ENCODE assay signal across 12 cellular contexts in the genomic region with DNA sequence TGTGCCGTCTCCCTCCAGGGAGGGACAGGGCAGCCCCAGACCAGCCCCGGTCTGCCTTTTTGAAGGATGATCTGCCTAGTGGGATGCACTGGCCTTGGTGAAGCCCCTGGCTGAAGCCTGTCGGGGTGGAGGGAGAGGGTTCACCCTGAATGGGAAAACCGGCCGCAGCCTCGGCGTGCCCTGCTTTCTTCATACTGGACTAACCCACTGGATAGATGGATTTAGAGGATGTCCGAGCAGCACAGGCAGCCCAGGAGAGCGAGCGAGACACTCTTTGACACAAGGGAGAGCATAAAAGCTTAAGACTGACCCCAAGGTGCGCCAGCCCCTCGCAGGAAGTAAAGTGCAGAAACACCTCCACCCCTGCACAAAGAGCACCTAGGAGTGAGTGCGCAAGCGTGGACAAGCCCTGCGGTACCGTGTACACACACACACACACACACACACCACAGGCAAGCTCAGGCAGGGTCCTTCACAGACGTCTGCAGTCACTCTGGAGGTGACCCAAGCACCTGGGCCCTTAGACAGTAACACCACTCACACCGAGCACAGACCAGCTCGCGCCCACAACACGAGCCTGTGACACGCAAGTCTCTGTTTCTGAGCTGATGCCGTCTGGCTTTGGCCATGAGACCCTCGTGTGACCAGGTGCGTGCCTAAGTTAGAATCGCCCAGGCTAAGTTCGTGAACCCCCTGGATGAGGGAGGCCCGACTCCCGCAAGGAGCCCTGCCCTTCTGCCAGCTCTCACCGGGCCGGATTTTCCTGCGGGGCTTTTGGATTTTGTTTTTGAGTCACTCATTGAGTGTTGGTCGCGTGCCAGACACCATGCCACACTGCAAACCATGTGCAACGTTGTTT. TPM values are rescaled to one million over a fixed set of nuclear protein-coding genes. Genes with fewer than 3 reads are reported as not detected.
DNase-seq lines count a peak whose midpoint lies in the region; ATAC-seq, FAIRE-seq and TF ChIP-seq lines count a peak whose summit lies in the region.
"Had no signal": no experiment of that assay in that cellular context is flagged by ENCODE, and none has a peak within 500 bp of the region (broad histone marks: within the 10 kb centered on the region; RNA-seq: fewer than 3 reads in every experiment).

No MANE protein-coding gene starts in this region.

- no peak overlapping the region for H3K18ac ChIP-seq in H1 (ENCODE audit: extremely low read depth, low read length)

- no peak overlapping the region for H3K9ac ChIP-seq in H1 (replicated peaks in 1 of 4; ENCODE audit: extremely low read depth in 1 of 4, low read depth in 3 of 4, low read length in 3 of 4)
- H3K9ac ChIP-seq: neural progenitor cell had no signal

- peaks cover 4 to 13% (median 4%) of the 10 kb centered on the region in 3 donors for H3K36me3 Mint-ChIP-seq in immature natural killer cell

- H3K4me2 ChIP-seq in H1 (ENCODE audit: insufficient read depth in 1 of 2, low read depth in 2 of 2, low read length in 2 of 2) = no peak overlapping the region
- H3K4me2 ChIP-seq: neural progenitor cell had no signal

- DNase-seq in right atrium auricular region (ENCODE audit: low spot score) (no peak), cardiac septum (ENCODE audit: low spot score) (no peak), H1 (ENCODE audit: low read depth in 1 of 2, low spot score in 2 of 2) (no peak), immature natural killer cell (no peak), T-helper 1 cell (no peak)
- no peak for DNase-seq in stimulated activated naive CD8-positive, alpha-beta T cell treated with anti-CD3 and anti-CD28 coated beads, Interleukin-15, Interleukin-2, amounts not matched to agents 100 U/mL and 50 U/mL, for 24 hours
- no peak for DNase-seq in activated T-cell treated with anti-CD3 and anti-CD28 coated beads, Interleukin-2, amount 50 U/mL, for 1 hour
- DNase-seq: activated naive CD4-positive, alpha-beta T cell treated with anti-CD3 and anti-CD28 coated beads, Interleukin-2, amount 50 U/mL, for 16 hours; tibial artery had no signal

- H3K27me3 Mint-ChIP-seq in immature natural killer cell (ENCODE audit: low read depth in 3 of 3) = peaks cover 0 to 3% (median under 1%) of the 10 kb centered on the region in 3 donors

- no peak for TF ChIP-seq RAD21 in H1 (IDR thresholded peaks at IDR 0.05 in 1 of 2, conservative IDR thresholded peaks at IDR 0.05 in 1 of 2; ENCODE audit: low read depth in 2 of 2, low read length in 2 of 2)

- no peaks in the 10 kb centered on the region for H3K27me3 ChIP-seq in right atrium auricular region
- no peaks in the 10 kb centered on the region for H3K27me3 ChIP-seq in H1 (replicated peaks in 1 of 4; ENCODE audit: control insufficient read depth in 3 of 4, extremely low read depth in 1 of 4, insufficient read depth in 3 of 4, low read length in 3 of 4)
- no peaks in the 10 kb centered on the region for H3K27me3 ChIP-seq in neutrophil
- H3K27me3 ChIP-seq: neural progenitor cell, tibial artery had no signal

- H4K8ac ChIP-seq in H1 (ENCODE audit: extremely low read depth, insufficient read depth, low read length) = no peak overlapping the region; the same call in 1 of the 2 replicates

- H3K79me1 ChIP-seq in H1 (ENCODE audit: low read depth, low read length) = peaks cover 8% of the 10 kb centered on the region; the same call in 1 of the 2 replicates

- no peak overlapping the region for H2BK15ac ChIP-seq in H1 (ENCODE audit: low read length)

- H3K4ac ChIP-seq in H1 (replicated peaks; ENCODE audit: insufficient read length, low read depth, low read length) = no peak overlapping the region

- FAIRE-seq in H1 (lab: Jason Lieb, UNC) = no peak

- H2BK120ac ChIP-seq in H1 (replicated peaks; ENCODE audit: low read depth, low read length) = no peak overlapping the region

- POLR2A ChIA-PET in H1 (lab: Charles Lee; ENCODE audit: partially characterized antibody) = interaction anchor here (0.7 to 4.8 kb wide), 3 partner anchors 11 to 51 kb away, joined by 3 to 25 read pairs (median 3); a partner anchor contains a TSS

- no peak overlapping the region for H2BK20ac ChIP-seq in H1 (ENCODE audit: low read length)

- no peak overlapping the region for H3K4me3 Mint-ChIP-seq in immature natural killer cell
- H3K4me3 Mint-ChIP-seq: neural progenitor cell had no signal

- intact Hi-C loops in cardiac septum (cut with DNase I) = no loop called here

- H3K23ac ChIP-seq in H1 (ENCODE audit: insufficient read length) = no peak overlapping the region

- H3K23me2 ChIP-seq in H1 (ENCODE audit: low read depth, low read length) = no peaks in the 10 kb centered on the region; the same call in 1 of the 2 replicates

- H3K27ac ChIP-seq in right atrium auricular region = peak overlapping the region; percentile 57 to 64
- H3K27ac ChIP-seq in H1 (ENCODE audit: low read depth, low read length) = 0 out of 2 replicates have a peak overlapping the region, but pooled peaks have one; percentile 21
- H3K27ac ChIP-seq in neutrophil = peak overlapping the region; percentile 79
- H3K27ac ChIP-seq: neural progenitor cell, SK-N-MC, tibial artery had no signal

- H3K9me3 Mint-ChIP-seq in immature natural killer cell = no peaks in the 10 kb centered on the region
- H3K9me3 Mint-ChIP-seq: neural progenitor cell had no signal

- peak overlapping the region; percentile 31; the same call in 1 of the 2 replicates for H2BK5ac ChIP-seq in H1 (ENCODE audit: low read depth, low read length)

- H3K4me1 Mint-ChIP-seq in immature natural killer cell = peaks cover 10 to 20% of the 10 kb centered on the region in 2 donors

- peaks cover 7 to 8% of the 10 kb centered on the region in 2 experiments for H4K20me1 ChIP-seq in H1 (replicated peaks in 1 of 2; ENCODE audit: control insufficient read depth in 1 of 2, insufficient read depth in 2 of 2, low read length in 2 of 2)

- H3K36me3 ChIP-seq in right atrium auricular region (peaks cover 12% of the 10 kb centered on the region), H1 (ENCODE audit: control insufficient read depth in 2 of 4, insufficient read depth in 4 of 4, low read length in 3 of 4) (peaks cover 0 to 2% (median under 1%) of the 10 kb centered on the region in 4 experiments; a peak in 1 of 8 replicates), neutrophil (peaks cover 55% of the 10 kb centered on the region)
- H3K36me3 ChIP-seq: neural progenitor cell had no signal

- no peak overlapping the region for H3K27ac Mint-ChIP-seq in immature natural killer cell
- H3K27ac Mint-ChIP-seq: neural progenitor cell had no signal

- H2BK12ac ChIP-seq in H1 (ENCODE audit: low read depth, low read length) = peak overlapping the region; percentile 44; the same call in 1 of the 2 replicates

- peaks cover 0 to 46% of the 10 kb centered on the region in 2 donors for H3K4me1 ChIP-seq in right atrium auricular region
- peaks cover 0 to 3% (median under 1%) of the 10 kb centered on the region in 4 experiments; a peak in 3 of 7 replicates for H3K4me1 ChIP-seq in H1 (replicated peaks in 1 of 4; ENCODE audit: control insufficient read depth in 3 of 4, insufficient read depth in 4 of 4, low read length in 3 of 4)
- H3K4me1 ChIP-seq in neutrophil (ENCODE audit: control insufficient read depth in 1 of 2, insufficient read depth in 1 of 2, low read depth in 1 of 2, low read length in 1 of 2) = peaks cover 47 to 50% of the 10 kb centered on the region in 2 experiments
- H3K4me1 ChIP-seq: neural progenitor cell had no signal

- CTCF ChIA-PET in H1 (lab: Charles Lee; ENCODE audit: partially characterized antibody) = interaction anchor here (1.0 to 12.3 kb wide), 8 partner anchors 8 to 72 kb away, joined by 3 to 182 read pairs (median 4); a partner anchor contains a TSS

- H3K4me3 ChIP-seq in right atrium auricular region (no peak overlapping the region), H1 (ENCODE audit: extremely low read depth in 1 of 4, insufficient read depth in 2 of 4, low read depth in 3 of 4, low read length in 4 of 4) (no peak overlapping the region), neutrophil (ENCODE audit: low read depth in 1 of 2, low read length in 1 of 2) (peak overlapping the region in 1 of 2 experiments; percentile 45)
- H3K4me3 ChIP-seq: neural progenitor cell, SK-N-MC, tibial artery had no signal

- H3K14ac ChIP-seq in H1 (ENCODE audit: insufficient read length) = no peak overlapping the region

- peaks cover 0 to 25% of the 10 kb centered on the region in 2 experiments; a peak in 1 of 4 replicates for H3K79me2 ChIP-seq in H1 (ENCODE audit: control insufficient read depth in 1 of 2, insufficient read depth in 2 of 2, low read length in 2 of 2)

- WGBS in H1 (ENCODE audit: extremely low coverage in 1 of 2, insufficient coverage in 1 of 2, insufficient read length in 1 of 2, insufficient replicate concordance in 2 of 2, low coverage in 1 of 2, low lambda C conversion rate in 2 of 2, missing lambda C conversion rate in 1 of 2), 2 experiments = 90% methylated on average over 34 of the region's 35 CpGs; no CpG with 5 or more reads in 1 of the 2 experiments

- H4K5ac ChIP-seq in H1 (ENCODE audit: insufficient read length, low read depth, low read length) = no peak overlapping the region

- no peak for TF ChIP-seq CTCF in right atrium auricular region (IDR thresholded peaks at IDR 0.05)
- TF ChIP-seq CTCF in H1 (IDR thresholded peaks at IDR 0.05; ENCODE audit: control extremely low read depth in 1 of 3, insufficient read depth in 1 of 3, low read depth in 1 of 3, low read length in 3 of 3) = no peak
- no peak for TF ChIP-seq CTCF in neutrophil (IDR thresholded peaks at IDR 0.05)

- ATAC-seq in stimulated activated naive CD8-positive, alpha-beta T cell treated with anti-CD3 and anti-CD28 coated beads, Interleukin-15, Interleukin-2, amounts not matched to agents 100 U/mL and 50 U/mL, for 24 hours = no peak

- no peak overlapping the region for H3K56ac ChIP-seq in H1 (replicated peaks; ENCODE audit: insufficient read length, low read depth, low read length)

- no peak overlapping the region for H4K91ac ChIP-seq in H1 (replicated peaks; ENCODE audit: insufficient read length, low read length)

- peak overlapping the region; percentile 75; the same call in 1 of the 2 replicates for H2AK5ac ChIP-seq in H1 (ENCODE audit: low read depth, low read length)

- H3K9me3 ChIP-seq in right atrium auricular region = no peaks in the 10 kb centered on the region
- no peaks in the 10 kb centered on the region for H3K9me3 ChIP-seq in H1 (ENCODE audit: insufficient read depth in 2 of 2, low read depth in 1 of 2, low read length in 1 of 2)
- H3K9me3 ChIP-seq in neutrophil = no peaks in the 10 kb centered on the region
- H3K9me3 ChIP-seq: tibial artery had no signal

- no peak for TF ChIP-seq EP300 in H1 (IDR thresholded peaks at IDR 0.05; ENCODE audit: borderline replicate concordance in 1 of 2, low read depth in 2 of 2, low read length in 2 of 2)

- no peak overlapping the region for H2AFZ ChIP-seq in H1 (ENCODE audit: low read length)
- H2AFZ ChIP-seq: neural progenitor cell had no signal

- TF ChIP-seq POLR2A in H1 (IDR thresholded peaks at IDR 0.05; ENCODE audit: control extremely low read depth in 1 of 2, low read depth in 2 of 2, low read length in 2 of 2) = no peak

RNA-seq across cellular contexts. Expression of a gene that starts 11.3 kb away (rescaled TPM):
- 10 to 100 TPM; 22.1 to 31.6 TPM for total RNA-seq in right atrium auricular region
- 21.2 TPM for total RNA-seq in cardiac septum
- 42.7 and 43.6 TPM in 2 replicates for total RNA-seq in H1 (2021; fragmentation: NEBNext Ultra II Directional; extraction: Animal tissue kit (Norgen Biotek cat#: 25700))
- 43.0 and 62.4 TPM in 2 replicates for polyA plus RNA-seq in H1 (2011; rRNA removed)
- polyA plus RNA-seq in H1 (2011; cell fraction: cytosol; rRNA removed) = 31.1 TPM
- 103 TPM for polyA plus RNA-seq in H1 (2011; cell fraction: nucleus; rRNA removed)
- polyA plus RNA-seq in H1 (2012, experiment 1 of 2) = 29.8 to 49.9 TPM (median 46.1 TPM) in 4 replicates
- polyA plus RNA-seq in H1 (2012, experiment 2 of 2) = 37.6 TPM
- 71.9 TPM for polyA plus RNA-seq in H1 (2013, experiment 1 of 2)
- 65.7 TPM for polyA plus RNA-seq in H1 (2013, experiment 2 of 2)
- polyA minus RNA-seq in H1 (2011; rRNA and poly(A)+ RNA removed) = 34.0 and 63.8 TPM in 2 replicates
- polyA minus RNA-seq in H1 (2011; cell fraction: cytosol; rRNA and poly(A)+ RNA removed) = 52.3 TPM
- polyA minus RNA-seq in H1 (2011; cell fraction: nucleus; rRNA and poly(A)+ RNA removed) = 41.9 TPM
- polyA plus RNA-seq in immature natural killer cell = 10 to 100 TPM in 2 of 3 donors, 1 to 10 TPM in 1; 3.3 to 12.1 (median 11.4) TPM

RNA-seq across cellular contexts. Expression of a gene that starts 21.3 kb away (rescaled TPM):
- 10 to 100 TPM; 24.9 to 31.1 TPM for total RNA-seq in right atrium auricular region
- 69.9 TPM for total RNA-seq in cardiac septum
- 26.0 and 29.1 TPM in 2 replicates for total RNA-seq in H1 (2021; fragmentation: NEBNext Ultra II Directional; extraction: Animal tissue kit (Norgen Biotek cat#: 25700))
- polyA plus RNA-seq in H1 (2011; rRNA removed) = 50.4 and 63.5 TPM in 2 replicates
- polyA plus RNA-seq in H1 (2011; cell fraction: cytosol; rRNA removed) = 38.4 TPM
- polyA plus RNA-seq in H1 (2011; cell fraction: nucleus; rRNA removed) = 45.0 TPM
- polyA plus RNA-seq in H1 (2012, experiment 1 of 2) = 23.9 to 40.2 TPM (median 38.3 TPM) in 4 replicates
- 39.5 TPM for polyA plus RNA-seq in H1 (2012, experiment 2 of 2)
- polyA plus RNA-seq in H1 (2013, experiment 1 of 2) = 34.1 TPM
- 34.8 TPM for polyA plus RNA-seq in H1 (2013, experiment 2 of 2)
- polyA minus RNA-seq in H1 (2011; rRNA and poly(A)+ RNA removed) = 11.5 and 15.4 TPM in 2 replicates
- polyA minus RNA-seq in H1 (2011; cell fraction: cytosol; rRNA and poly(A)+ RNA removed) = 10.4 TPM
- polyA minus RNA-seq in H1 (2011; cell fraction: nucleus; rRNA and poly(A)+ RNA removed) = 5.3 TPM
- 100 to 1,000 TPM; 219 to 304 (median 265) TPM for polyA plus RNA-seq in immature natural killer cell

RNA-seq across cellular contexts. Expression of a gene that starts 21.6 kb away (rescaled TPM):
- 10 to 100 TPM in 1 of 2 donors, 1 to 10 TPM in 1; 8.6 to 16.1 TPM for total RNA-seq in right atrium auricular region
- 10.6 TPM for total RNA-seq in cardiac septum
- total RNA-seq in H1 (2021; fragmentation: NEBNext Ultra II Directional; extraction: Animal tissue kit (Norgen Biotek cat#: 25700)) = 3.7 and 5.6 TPM in 2 replicates
- polyA plus RNA-seq in H1 (2011; rRNA removed) = 1.8 and 3.0 TPM in 2 replicates
- polyA plus RNA-seq in H1 (2011; cell fraction: cytosol; rRNA removed) = 2.1 TPM
- 4.1 TPM for polyA plus RNA-seq in H1 (2011; cell fraction: nucleus; rRNA removed)
- 2.3 to 4.1 TPM (median 3.7 TPM) in 4 replicates for polyA plus RNA-seq in H1 (2012, experiment 1 of 2)
- polyA plus RNA-seq in H1 (2012, experiment 2 of 2) = 2.6 TPM
- 1.9 TPM for polyA plus RNA-seq in H1 (2013, experiment 1 of 2)
- 1.5 TPM for polyA plus RNA-seq in H1 (2013, experiment 2 of 2)
- polyA minus RNA-seq in H1 (2011; rRNA and poly(A)+ RNA removed) = 9.6 and 10.3 TPM in 2 replicates
- 4.4 TPM for polyA minus RNA-seq in H1 (2011; cell fraction: cytosol; rRNA and poly(A)+ RNA removed)
- 9.9 TPM for polyA minus RNA-seq in H1 (2011; cell fraction: nucleus; rRNA and poly(A)+ RNA removed)
- 1 to 10 TPM in 2 of 3 donors, under 1 TPM in 1; 0.82 to 5.9 (median 1.4) TPM for polyA plus RNA-seq in immature natural killer cell

RNA-seq across cellular contexts. Expression of a gene that starts 36.9 kb away (rescaled TPM):
- not detected for total RNA-seq in right atrium auricular region
- 0.16 TPM for total RNA-seq in cardiac septum
- total RNA-seq in H1 (2021; fragmentation: NEBNext Ultra II Directional; extraction: Animal tissue kit (Norgen Biotek cat#: 25700)) = 0.19 TPM in 1 of 2 replicates, not detected in the other
- 0.03 and 0.05 TPM in 2 replicates for polyA plus RNA-seq in H1 (2011; rRNA removed)
- not detected for polyA plus RNA-seq in H1 (2011; cell fraction: cytosol; rRNA removed)
- polyA plus RNA-seq in H1 (2011; cell fraction: nucleus; rRNA removed) = 0.16 TPM
- polyA plus RNA-seq in H1 (2012, experiment 1 of 2) = 0.39 TPM in 1 of 4 replicates, not detected in the others
- polyA plus RNA-seq in H1 (2012, experiment 2 of 2) = not detected
- 0.02 TPM for polyA plus RNA-seq in H1 (2013, experiment 1 of 2)
- polyA plus RNA-seq in H1 (2013, experiment 2 of 2) = 0.04 TPM
- 0.09 and 0.27 TPM in 2 replicates for polyA minus RNA-seq in H1 (2011; rRNA and poly(A)+ RNA removed)
- not detected for polyA minus RNA-seq in H1 (2011; cell fraction: cytosol; rRNA and poly(A)+ RNA removed)
- not detected for polyA minus RNA-seq in H1 (2011; cell fraction: nucleus; rRNA and poly(A)+ RNA removed)
- polyA plus RNA-seq in immature natural killer cell = 1 to 10 TPM in 1 of 3 donors, under 1 TPM in 2; 0.23 to 2.0 (median 0.24) TPM

RNA-seq across cellular contexts. Expression of a gene that starts 53.0 kb away (rescaled TPM):
- total RNA-seq in right atrium auricular region = 100 to 1,000 TPM; 107 to 110 TPM
- 111 TPM for total RNA-seq in cardiac septum
- 101 and 102 TPM in 2 replicates for total RNA-seq in H1 (2021; fragmentation: NEBNext Ultra II Directional; extraction: Animal tissue kit (Norgen Biotek cat#: 25700))
- polyA plus RNA-seq in H1 (2011; rRNA removed) = 59.4 and 60.1 TPM in 2 replicates
- polyA plus RNA-seq in H1 (2011; cell fraction: cytosol; rRNA removed) = 79.9 TPM
- polyA plus RNA-seq in H1 (2011; cell fraction: nucleus; rRNA removed) = 44.8 TPM
- polyA plus RNA-seq in H1 (2012, experiment 1 of 2) = 65.6 to 86.2 TPM (median 72.5 TPM) in 4 replicates
- 48.2 TPM for polyA plus RNA-seq in H1 (2012, experiment 2 of 2)
- polyA plus RNA-seq in H1 (2013, experiment 1 of 2) = 61.7 TPM
- polyA plus RNA-seq in H1 (2013, experiment 2 of 2) = 61.3 TPM
- polyA minus RNA-seq in H1 (2011; rRNA and poly(A)+ RNA removed) = 50.6 and 54.8 TPM in 2 replicates
- 22.3 TPM for polyA minus RNA-seq in H1 (2011; cell fraction: cytosol; rRNA and poly(A)+ RNA removed)
- polyA minus RNA-seq in H1 (2011; cell fraction: nucleus; rRNA and poly(A)+ RNA removed) = 29.1 TPM
- 10 to 100 TPM; 20.2 to 32.1 (median 26.0) TPM for polyA plus RNA-seq in immature natural killer cell

Comparison
In these comparisons a context has a peak if more than half of its experiments do, and no peak if none do; other contexts are left out.
1. H3K27ac ChIP-seq: peak in every context shown above with its lines; median percentile 79 in neutrophil; 60 in right atrium auricular region; 21 in H1.